15 cellular contexts compared by ENCODE assay signal in genomic region chr16:86512301-86512859, GRCh38. TPM values are rescaled to one million over a fixed set of nuclear protein-coding genes. Genes with fewer than 3 reads are reported as not detected.
DNase-seq lines count a peak whose midpoint lies in the region; ATAC-seq and TF ChIP-seq lines count a peak whose summit lies in the region.
"Had no signal": no experiment of that assay in that cellular context is flagged by ENCODE, and none has a peak within 500 bp of the region (broad histone marks: within the 10 kb centered on the region; RNA-seq: fewer than 3 reads in every experiment).

No MANE protein-coding gene starts in this region.

- peaks cover 18% of the 10 kb centered on the region for H3K4me1 Mint-ChIP-seq in CD8-positive, alpha-beta T cell (ENCODE audit: low read depth)

- TF ChIP-seq POLR2A in ovary (IDR thresholded peaks at IDR 0.05): no peak

- CTCF ChIA-PET in BJ (lab: Yijun Ruan, JAX) (interaction anchor here (1.2 to 1.8 kb wide), 4 partner anchors 116 to 440 kb away, joined by 3 to 6 read pairs (median 4); no protein-coding TSS in a partner anchor), RWPE1 (lab: Yijun Ruan, JAX) (interaction anchor here (1.5 kb wide), 1 partner anchor 551 kb away, joined by 3 read pairs; no protein-coding TSS in a partner anchor)
- CTCF ChIA-PET in CD8-positive, alpha-beta T cell (lab: Charles Lee): no interaction called here

- H3K27me3 ChIP-seq in BJ (ENCODE audit: control insufficient read depth, insufficient read depth, low read length): peaks cover 2% of the 10 kb centered on the region
- H3K27me3 ChIP-seq in SJCRH30: no peaks in the 10 kb centered on the region
- H3K27me3 ChIP-seq in ovary: peaks cover 15% of the 10 kb centered on the region
- H3K27me3 ChIP-seq in CD8-positive, alpha-beta T cell (ENCODE audit: insufficient read depth, low read length): no peaks in the 10 kb centered on the region

- H3K9me3 Mint-ChIP-seq in CD8-positive, alpha-beta T cell: no peaks in the 10 kb centered on the region

- 28 to 44% (median 37%) methylated on average over 16 to 24 of the region's 24 CpGs for WGBS in ovary, 3 donors

- H3K36me3 ChIP-seq in BJ (ENCODE audit: control insufficient read depth, insufficient read depth, low read length) (peaks cover 17% of the 10 kb centered on the region), SJCRH30 (peaks cover 20% of the 10 kb centered on the region), ovary (no peaks in the 10 kb centered on the region)
- H3K36me3 ChIP-seq in CD8-positive, alpha-beta T cell (ENCODE audit: insufficient read depth, low read length): no peaks in the 10 kb centered on the region

- H3K27ac Mint-ChIP-seq in CD8-positive, alpha-beta T cell: no peak overlapping the region

- H3K27ac ChIP-seq in SJCRH30 (peak overlapping the region; percentile 76; the same call in 1 of the 2 replicates), ovary (no peak overlapping the region), RWPE1 (no peak overlapping the region)
- no peak overlapping the region for H3K27ac ChIP-seq in CD8-positive, alpha-beta T cell (ENCODE audit: low read depth, low read length)

- POLR2A ChIA-PET in BJ (lab: Charles Lee): no interaction called here
- POLR2A ChIA-PET in CD8-positive, alpha-beta T cell (lab: Charles Lee): no interaction called here
- POLR2A ChIA-PET in RWPE1 (lab: Yijun Ruan, JAX; ENCODE audit: low non-redundant PET): no interaction called here

- intact Hi-C loops in ovary (cut with DNase I): loop anchor here in 2 of 4 donors (5.0 to 10.0 kb wide), 2 partner anchors 170 to 688 kb away; no protein-coding TSS in a partner anchor
- intact Hi-C loops in CD8-positive, alpha-beta T cell (cut with DNase I, micrococcal nuclease): no loop called here

- H3K27me3 Mint-ChIP-seq in CD8-positive, alpha-beta T cell (ENCODE audit: low read depth): peaks cover 48% of the 10 kb centered on the region

- DNase-seq in BJ (ENCODE audit: low read depth) (no peak), SJCRH30 (peak; percentile 47 to 52), fibroblast of villous mesenchyme (ENCODE audit: low read depth) (no peak), ovary (no peak), RWPE1 (ENCODE audit: low spot score) (no peak), germinal center (ENCODE audit: low spot score) (no peak)
- no peak for DNase-seq in activated CD4-positive, alpha-beta T cell treated with anti-CD3 and anti-CD28 coated beads, Interleukin-2, amount 50 U/mL, for 48 hours
- no peak for DNase-seq in CD8-positive, alpha-beta T cell
- DNase-seq: activated CD8-positive, alpha-beta T cell treated with anti-CD3 and anti-CD28 coated beads, Interleukin-2, amount 10 ng/mL, durations not matched to agents 7 days and 5 days; central memory CD4-positive, alpha-beta T cell; NCI-H1105 treated with DMSO at 0.1 percent for 48 hours; NCI-H524; occipital lobe; T-helper 9 cell had no signal

- H3K4me3 ChIP-seq in BJ (ENCODE audit: low read depth, low read length) (peak overlapping the region; percentile 81), SJCRH30 (peak overlapping the region; percentile 67), fibroblast of villous mesenchyme (ENCODE audit: low read depth, low read length) (peak overlapping the region; percentile 96), ovary (peak overlapping the region; percentile 59)
- no peak overlapping the region for H3K4me3 ChIP-seq in CD8-positive, alpha-beta T cell (ENCODE audit: low read depth, low read length)

- H3K9me3 ChIP-seq in SJCRH30 (replicated peaks) (no peaks in the 10 kb centered on the region), ovary (no peaks in the 10 kb centered on the region)
- H3K9me3 ChIP-seq in CD8-positive, alpha-beta T cell (ENCODE audit: low read length): no peaks in the 10 kb centered on the region

- TF ChIP-seq CTCF in BJ (IDR thresholded peaks at IDR 0.05; ENCODE audit: insufficient read depth, low read depth, low read length) (no peak), fibroblast of villous mesenchyme (IDR thresholded peaks at IDR 0.05; ENCODE audit: insufficient read depth, low read depth, low read length) (no peak), ovary (IDR thresholded peaks at IDR 0.05) (no peak), RWPE1 (conservative IDR thresholded peaks at IDR 0.05; ENCODE audit: low read depth) (no peak)
- no peak for TF ChIP-seq CTCF in CD8-positive, alpha-beta T cell (IDR thresholded peaks at IDR 0.05)

- no peak overlapping the region for H3K4me3 Mint-ChIP-seq in CD8-positive, alpha-beta T cell

- H3K36me3 Mint-ChIP-seq in CD8-positive, alpha-beta T cell: no peaks in the 10 kb centered on the region

- H3K4me1 ChIP-seq in SJCRH30 (0 out of 2 replicates have a peak, but pooled peaks cover 4% of the 10 kb centered on the region), ovary (ENCODE audit: insufficient read depth) (peaks cover 12% of the 10 kb centered on the region)
- H3K4me1 ChIP-seq in CD8-positive, alpha-beta T cell (ENCODE audit: insufficient read depth, low read length): peaks cover 4% of the 10 kb centered on the region

- no peak for TF ChIP-seq EP300 in ovary (IDR thresholded peaks at IDR 0.05)

- no peak for ATAC-seq in CD8-positive, alpha-beta T cell
- ATAC-seq: activated CD8-positive, alpha-beta T cell treated with anti-CD3 and anti-CD28 coated beads, Interleukin-2, amount 10 ng/mL, durations not matched to agents 7 days and 5 days; Panc1 had no signal

RNA-seq across cellular contexts. Expression of gene FOXF1, which starts 2.1 kb away (rescaled TPM):
- polyA plus RNA-seq in BJ (2011; rRNA removed) (6.0 and 7.7 TPM in 2 replicates), ovary (under 1 TPM; 0.23 to 0.70 TPM)
- 4.8 and 6.0 TPM in 2 replicates for polyA minus RNA-seq in BJ (2011; rRNA and poly(A)+ RNA removed)
- 24.6 and 24.9 TPM in 2 replicates for total RNA-seq in SJCRH30 (2014; rRNA removed; shearing (Covaris generic))
- total RNA-seq in fibroblast of villous mesenchyme (5.2 and 10.3 TPM in 2 replicates), ovary (1 to 10 TPM in 2 of 7 donors, under 1 TPM in 5; 0.22 to 1.5 (median 0.45) TPM)
- not detected for total RNA-seq in CD8-positive, alpha-beta T cell
- total RNA-seq: activated CD8-positive, alpha-beta T cell treated with anti-CD3 and anti-CD28 coated beads, Interleukin-2, amount 10 ng/mL, durations not matched to agents 7 days and 5 days had no signal

RNA-seq across cellular contexts. Expression of gene MTHFSD, which starts 42.7 kb away (rescaled TPM):
- polyA plus RNA-seq in BJ (2011; rRNA removed): 16.0 and 17.2 TPM in 2 replicates
- polyA minus RNA-seq in BJ (2011; rRNA and poly(A)+ RNA removed): 16.3 and 17.8 TPM in 2 replicates
- total RNA-seq in SJCRH30 (2014; rRNA removed; shearing (Covaris generic)): 5.9 and 7.2 TPM in 2 replicates
- 11.6 and 14.7 TPM in 2 replicates for total RNA-seq in fibroblast of villous mesenchyme
- total RNA-seq in ovary: 10 to 100 TPM; 12.4 to 24.9 (median 22.5) TPM
- 10 to 100 TPM; 11.0 to 16.5 TPM for polyA plus RNA-seq in ovary
- 1 to 10 TPM; 6.2 to 7.8 TPM for total RNA-seq in CD8-positive, alpha-beta T cell

RNA-seq across cellular contexts. Expression of gene FOXC2, which starts 54.2 kb away (rescaled TPM):
- polyA plus RNA-seq in BJ (2011; rRNA removed) (0.39 and 0.63 TPM in 2 replicates), ovary (1 to 10 TPM in 1 of 2 donors, under 1 TPM in 1; 0.47 to 2.5 TPM)
- 0.76 and 1.2 TPM in 2 replicates for polyA minus RNA-seq in BJ (2011; rRNA and poly(A)+ RNA removed)
- total RNA-seq in SJCRH30 (2014; rRNA removed; shearing (Covaris generic)): 3.0 and 3.1 TPM in 2 replicates
- total RNA-seq in fibroblast of villous mesenchyme (0.64 TPM in 1 of 2 replicates, not detected in the other), ovary (1 to 10 TPM in 1 of 7 donors, under 1 TPM in 6; 0.10 to 1.3 (median 0.35) TPM)
- total RNA-seq in CD8-positive, alpha-beta T cell: under 1 TPM in 1 of 2 experiments, not detected in 1; 0.16 TPM
- total RNA-seq: activated CD8-positive, alpha-beta T cell treated with anti-CD3 and anti-CD28 coated beads, Interleukin-2, amount 10 ng/mL, durations not matched to agents 7 days and 5 days had no signal

Comparison
In these comparisons a context has a peak if more than half of its experiments do, and no peak if none do; other contexts are left out.
1. DNase-seq: peak in SJCRH30 (2 of 2); none in BJ (single experiment), fibroblast of villous mesenchyme (single experiment), ovary (0 of 5), activated CD4-positive, alpha-beta T cell treated with anti-CD3 and anti-CD28 coated beads, Interleukin-2, amount 50 U/mL, for 48 hours (0 of 2), CD8-positive, alpha-beta T cell (0 of 7), RWPE1 (single experiment) and germinal center (single experiment).